1 cellular context compared by ENCODE assay signal in genomic region chrX:124332481-124333424, GRCh38.
TF ChIP-seq lines count a peak whose summit lies in the region.

Gene TEX13D (plus strand): TSS chrX:124332660. CDS start chrX:124332918, 258 bp downstream.

TF ChIP-seq in GM23338, 12 proteins besides CTCF, POLR2A, EP300 and RAD21:
- no peak for TF ChIP-seq REST (IDR thresholded peaks at IDR 0.05; ENCODE audit: unreplicated experiment)
- no peak for TF ChIP-seq ETS1 (IDR thresholded peaks at IDR 0.05)
- no peak for TF ChIP-seq STAT1 (IDR thresholded peaks at IDR 0.05; ENCODE audit: unreplicated experiment)
- TF ChIP-seq ZNF462 (CRISPR knock-in tag; IDR thresholded peaks at IDR 0.05): no peak
- TF ChIP-seq CREB1 (CRISPR knock-in tag; IDR thresholded peaks at IDR 0.05; ENCODE audit: low read depth): no peak
